Comparison of ENCODE assay signal across 17 cellular contexts in the genomic region with DNA sequence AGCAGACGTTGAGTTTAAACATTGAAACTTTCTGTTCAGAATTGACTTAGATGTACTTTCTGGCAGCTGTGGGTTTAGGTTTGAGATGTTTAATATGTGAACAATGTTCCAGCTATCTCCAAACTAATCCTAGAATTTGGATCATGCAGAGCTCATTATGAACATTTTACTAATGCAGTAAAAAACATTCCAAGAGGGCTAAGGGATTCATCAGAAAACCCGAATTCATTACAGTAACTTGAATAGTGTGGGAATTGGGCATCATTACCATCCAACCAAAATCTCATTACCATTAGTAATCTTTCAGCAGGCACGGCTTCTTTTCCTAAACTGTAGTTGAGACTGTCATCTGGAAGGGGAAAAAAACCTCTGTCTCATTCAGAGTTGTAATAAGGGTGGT.
DNase-seq lines count a peak whose midpoint lies in the region; ATAC-seq and TF ChIP-seq lines count a peak whose summit lies in the region.
"Had no signal": no experiment of that assay in that cellular context is flagged by ENCODE, and none has a peak within 500 bp of the region (broad histone marks: within the 10 kb centered on the region; RNA-seq: fewer than 3 reads in every experiment).

No MANE protein-coding gene starts in this region.

- H3F3A ChIP-seq in smooth muscle cell (ENCODE audit: low read depth), result no peaks in the 10 kb centered on the region

- no peaks in the 10 kb centered on the region for H3K4me1 ChIP-seq in smooth muscle cell (ENCODE audit: low read depth)

- ATAC-seq in HG03565 (IDR thresholded peaks at IDR 0.05; ENCODE audit: unreplicated experiment) (no peak), GM18858 (IDR thresholded peaks at IDR 0.05; ENCODE audit: unreplicated experiment) (no peak)
- ATAC-seq: CD8-positive, alpha-beta T cell had no signal

- no peaks in the 10 kb centered on the region for H4K20me1 ChIP-seq in smooth muscle cell (ENCODE audit: low read depth)
- H4K20me1 ChIP-seq: BLaER1 had no signal

- 52% methylated on average over 3 of the region's 3 CpGs for WGBS in smooth muscle cell (ENCODE audit: low lambda C conversion rate)

- peak overlapping the region; percentile 44 for H3K4me2 ChIP-seq in smooth muscle cell
- H3K4me2 ChIP-seq: BLaER1 had no signal

- no peak overlapping the region for H3K27ac ChIP-seq in smooth muscle cell (ENCODE audit: low read depth)
- H3K27ac ChIP-seq: BLaER1, C4-2B, GM23248 had no signal

- no peaks in the 10 kb centered on the region for H3K27me3 ChIP-seq in smooth muscle cell (ENCODE audit: low read depth)
- H3K27me3 ChIP-seq: BLaER1 had no signal

- no peaks in the 10 kb centered on the region for H3K36me3 ChIP-seq in smooth muscle cell (ENCODE audit: low read depth)
- H3K36me3 ChIP-seq: BLaER1 had no signal

- H2AFZ ChIP-seq in smooth muscle cell (ENCODE audit: low read depth), result no peak overlapping the region
- H2AFZ ChIP-seq: GM23248 had no signal

- H3K79me2 ChIP-seq in smooth muscle cell (ENCODE audit: low read depth), result no peaks in the 10 kb centered on the region

- no peak for TF ChIP-seq CTCF in smooth muscle cell (IDR thresholded peaks at IDR 0.05; ENCODE audit: borderline replicate concordance, insufficient read depth, poor library complexity, severe bottlenecking)

- H3K9me3 ChIP-seq in smooth muscle cell (replicated peaks; ENCODE audit: low read depth), result no peaks in the 10 kb centered on the region
- H3K9me3 ChIP-seq: BLaER1, Caco-2 had no signal

- DNase-seq in GM04503 (ENCODE audit: low read depth) (peak; percentile 16), astrocyte of the hippocampus (ENCODE audit: low read depth, low spot score) (peak; percentile 47), smooth muscle cell (lab: John Stamatoyannopoulos, UW; ENCODE audit: unreplicated experiment) (no peak), amygdala (lab: John Stamatoyannopoulos, UW) (no peak)
- DNase-seq: Caco-2; CD4-positive, CD25-positive, alpha-beta regulatory T cell; CD8-positive, alpha-beta T cell; DMS 273 treated with DMSO at 0.1 percent for 48 hours; DMS79; GF-D8; GM23248; H7; HCEC 1CT had no signal

- H3K4me3 ChIP-seq in smooth muscle cell, result no peak overlapping the region
- H3K4me3 ChIP-seq: BLaER1, GM23248 had no signal

- H3K9ac ChIP-seq in smooth muscle cell (ENCODE audit: low read depth), result no peak overlapping the region
- H3K9ac ChIP-seq: BLaER1, GM23248 had no signal

Comparison
In these comparisons a context has a peak if more than half of its experiments do, and no peak if none do; other contexts are left out.
1. DNase-seq: peak in GM04503 (single experiment) and astrocyte of the hippocampus (single experiment); none in smooth muscle cell (single experiment) and amygdala (0 of 56).